Comparison of ENCODE assay signal across 1 cellular context in genomic region chr2:67600472-67600871, GRCh38.
TF ChIP-seq lines count a peak whose summit lies in the region.

No MANE protein-coding gene starts in this region.

TF ChIP-seq in HCT116, 20 proteins besides CTCF, POLR2A, EP300 and RAD21 (continued from another document):
- TF ChIP-seq CEBPB (IDR thresholded peaks at IDR 0.05; ENCODE audit: low read depth) (no peak), YY1 (IDR thresholded peaks at IDR 0.05; ENCODE audit: extremely low read depth, insufficient replicate concordance, low read depth, low read length) (no peak), POLR2AphosphoS5 (IDR thresholded peaks at IDR 0.05; ENCODE audit: low read depth, low read length) (no peak), ZNF274 (IDR thresholded peaks at IDR 0.05; ENCODE audit: low read depth, low read length) (no peak), EGR1 (IDR thresholded peaks at IDR 0.05; ENCODE audit: low read depth) (no peak), JUND (IDR thresholded peaks at IDR 0.05) (no peak), CBX3 (IDR thresholded peaks at IDR 0.05; ENCODE audit: low read depth) (no peak), TCF7L2 (IDR thresholded peaks at IDR 0.05; ENCODE audit: borderline replicate concordance, extremely low read depth, insufficient read depth, insufficient read length) (no peak), SP1 (IDR thresholded peaks at IDR 0.05; ENCODE audit: low read depth) (no peak), EZH2 (IDR thresholded peaks at IDR 0.05) (no peak), ATF3 (IDR thresholded peaks at IDR 0.05) (no peak)
